Comparison of ENCODE assay signal across 16 cellular contexts in the genomic region with DNA sequence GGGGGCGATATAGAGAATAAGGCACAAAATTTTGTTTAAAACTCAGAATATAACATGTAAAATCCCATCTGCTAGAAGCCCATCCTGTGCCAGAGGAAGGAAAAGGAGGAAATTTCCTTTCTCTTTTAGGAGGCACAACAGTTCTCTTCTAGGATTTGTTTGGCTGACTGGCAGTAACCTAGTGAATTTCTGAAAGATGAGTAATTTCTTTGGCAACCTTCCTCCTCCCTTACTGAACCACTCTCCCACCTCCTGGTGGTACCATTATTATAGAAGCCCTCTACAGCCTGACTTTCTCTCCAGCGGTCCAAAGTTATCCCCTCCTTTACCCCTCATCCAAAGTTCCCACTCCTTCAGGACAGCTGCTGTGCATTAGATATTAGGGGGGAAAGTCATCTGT. TPM values are rescaled to one million over a fixed set of nuclear protein-coding genes. Genes with fewer than 3 reads are reported as not detected.
DNase-seq lines count a peak whose midpoint lies in the region; ATAC-seq and TF ChIP-seq lines count a peak whose summit lies in the region.
"Had no signal": no experiment of that assay in that cellular context is flagged by ENCODE, and none has a peak within 500 bp of the region (broad histone marks: within the 10 kb centered on the region; RNA-seq: fewer than 3 reads in every experiment).

No MANE protein-coding gene starts in this region.

- no peak overlapping the region for H3K18ac ChIP-seq in mesenchymal stem cell (ENCODE audit: low read depth in 1 of 2, low read length in 2 of 2)

- H4K91ac ChIP-seq in mesenchymal stem cell (ENCODE audit: low read length) = no peak overlapping the region

- H3K9me3 ChIP-seq in Karpas-422 (ENCODE audit: low read length) (no peaks in the 10 kb centered on the region), mesenchymal stem cell (ENCODE audit: control insufficient read depth, low read length) (no peaks in the 10 kb centered on the region)
- H3K9me3 ChIP-seq: esophagus squamous epithelium had no signal

- H3K4me1 ChIP-seq in Karpas-422 (ENCODE audit: low read length) = no peaks in the 10 kb centered on the region
- H3K4me1 ChIP-seq in mesenchymal stem cell (ENCODE audit: control insufficient read depth, insufficient read depth, low read depth, low read length) = peaks cover 6% of the 10 kb centered on the region
- H3K4me1 ChIP-seq: esophagus squamous epithelium had no signal

- H3K9ac ChIP-seq in Karpas-422 (ENCODE audit: low read length) (no peak overlapping the region), mesenchymal stem cell (ENCODE audit: low read length) (peak overlapping the region; percentile 45)

- TF ChIP-seq CTCF in cardiac fibroblast (IDR thresholded peaks at IDR 0.05; ENCODE audit: low read depth, low read length) = peak; percentile 10
- TF ChIP-seq CTCF in GM10248 (IDR thresholded peaks at IDR 0.05; ENCODE audit: control extremely low read depth, extremely low read depth, low read depth, missing control alignments) = no peak

- H2BK5ac ChIP-seq in mesenchymal stem cell (ENCODE audit: low read depth, low read length, poor library complexity, severe bottlenecking) = no peak overlapping the region

- H3K14ac ChIP-seq in mesenchymal stem cell (ENCODE audit: low read length in 2 of 2) = no peak overlapping the region

- H3K23ac ChIP-seq in mesenchymal stem cell (ENCODE audit: low read length in 2 of 2) = no peak overlapping the region

- H2BK15ac ChIP-seq in mesenchymal stem cell (ENCODE audit: low read depth, poor library complexity, severe bottlenecking) = no peak overlapping the region

- no peaks in the 10 kb centered on the region for H4K20me1 ChIP-seq in Karpas-422 (ENCODE audit: insufficient read depth, low read depth, low read length)

- no peaks in the 10 kb centered on the region for H3K9me2 ChIP-seq in Karpas-422 (replicated peaks; ENCODE audit: insufficient read depth, low read length)

- no peak overlapping the region for H3K27ac ChIP-seq in Karpas-422 (ENCODE audit: low read length)
- peak overlapping the region; percentile 26 for H3K27ac ChIP-seq in mesenchymal stem cell (ENCODE audit: low read length, poor library complexity, severe bottlenecking)
- H3K27ac ChIP-seq: esophagus squamous epithelium had no signal

- H3K27me3 ChIP-seq in Karpas-422 (ENCODE audit: low read length) (no peaks in the 10 kb centered on the region), mesenchymal stem cell (ENCODE audit: control insufficient read depth in 1 of 2, insufficient read depth in 1 of 2, low read length in 2 of 2) (no peaks in the 10 kb centered on the region)
- H3K27me3 ChIP-seq: esophagus squamous epithelium had no signal

- no peak overlapping the region for H2AK5ac ChIP-seq in mesenchymal stem cell (ENCODE audit: low read length, severe bottlenecking)

- DNase-seq in AG20443 (ENCODE audit: low spot score) (peak; percentile 43), Karpas-422 (peak; percentile 35), cardiac fibroblast (ENCODE audit: low read depth in 2 of 2) (peak; percentile 62 to 75), mesenchymal stem cell (peak; percentile 38), COR-L47 (lab: John Stamatoyannopoulos, UW) (no peak), GM10248 (ENCODE audit: extremely low spot score) (no peak)
- DNase-seq in activated T-cell treated with anti-CD3 and anti-CD28 coated beads, Interleukin-2, amount 50 U/mL, for 1 hour = no peak
- DNase-seq: activated CD8-positive, alpha-beta memory T cell treated with anti-CD3 and anti-CD28 coated beads, Interleukin-2, amount 50 U/mL, for 4 hours; esophagus squamous epithelium; kidney; NCI-H345; occipital lobe; Right ventricle myocardium superior; stimulated activated CD4-positive, alpha-beta T cell treated with anti-CD3 and anti-CD28 coated beads, Interleukin-1b, Interleukin-23, amount 100 ng/mL, for 48 hours had no signal

- H3K4me3 ChIP-seq in Karpas-422 (ENCODE audit: low read length) = no peak overlapping the region
- H3K4me3 ChIP-seq in cardiac fibroblast (replicated peaks in 1 of 2; ENCODE audit: low read depth in 2 of 2, low read length in 2 of 2) = no peak overlapping the region
- no peak overlapping the region for H3K4me3 ChIP-seq in mesenchymal stem cell (ENCODE audit: insufficient read depth in 1 of 2, low read depth in 1 of 2, low read length in 2 of 2)
- H3K4me3 ChIP-seq: esophagus squamous epithelium had no signal

- ATAC-seq in GM21717 (IDR thresholded peaks at IDR 0.05; ENCODE audit: unreplicated experiment) = no peak
- ATAC-seq: stimulated activated memory B cell treated with anti-CD40 and anti-IgM and Interleukin-4, amounts not matched to agents 10 μg/mL and 1 μg/mL and 100 μg/mL, for 72 hours had no signal

- no peaks in the 10 kb centered on the region for H3K79me2 ChIP-seq in Karpas-422 (ENCODE audit: low read length)

- H2AFZ ChIP-seq in Karpas-422 (ENCODE audit: low read length) = no peak overlapping the region
- H2AFZ ChIP-seq in mesenchymal stem cell (ENCODE audit: low read depth, low read length) = no peak overlapping the region

- no peak overlapping the region for H3K4me2 ChIP-seq in Karpas-422 (ENCODE audit: low read depth, low read length, poor library complexity, severe bottlenecking)
- H3K4me2 ChIP-seq in mesenchymal stem cell (ENCODE audit: low read length, poor library complexity, severe bottlenecking) = no peak overlapping the region

- peaks cover 2% of the 10 kb centered on the region for H3K79me1 ChIP-seq in mesenchymal stem cell (replicated peaks; ENCODE audit: low read length, poor library complexity, severe bottlenecking)

- CTCF ChIA-PET in GM10248 (lab: Yijun Ruan, JAX) = interaction anchor here (1.1 to 3.8 kb wide), 4 partner anchors 9 to 174 kb away, joined by 3 to 46 read pairs (median 4); no protein-coding TSS in a partner anchor

- WGBS in mesenchymal stem cell = no CpG with 5 or more reads among the region's 2 CpGs

- no peaks in the 10 kb centered on the region for H3K36me3 ChIP-seq in Karpas-422 (ENCODE audit: insufficient read depth, low read length)
- H3K36me3 ChIP-seq in mesenchymal stem cell (ENCODE audit: control insufficient read depth in 1 of 2, insufficient read depth in 2 of 2, low read depth in 1 of 2, low read length in 2 of 2) = peaks cover 3 to 45% of the 10 kb centered on the region in 2 experiments

- H3K4ac ChIP-seq in mesenchymal stem cell (ENCODE audit: low read depth in 1 of 2, low read length in 2 of 2) = no peak overlapping the region

- no peak overlapping the region for H2BK120ac ChIP-seq in mesenchymal stem cell (ENCODE audit: low read depth, low read length)

- H4K8ac ChIP-seq in mesenchymal stem cell (ENCODE audit: low read length) = no peak overlapping the region

- POLR2A ChIA-PET in GM10248 (lab: Yijun Ruan, JAX) = no interaction called here

- H2BK12ac ChIP-seq in mesenchymal stem cell (ENCODE audit: low read length in 2 of 2) = no peak overlapping the region

RNA-seq across cellular contexts. Expression of gene MOCS2, which starts 18.3 kb away (rescaled TPM):
- 12.6 and 25.0 TPM in 2 replicates for total RNA-seq in Karpas-422 (2014; rRNA removed; shearing (Covaris generic); ENCODE audit: low replicate concordance)
- polyA plus RNA-seq in mesenchymal stem cell (2013, experiment 1 of 2) = 38.0 TPM
- polyA plus RNA-seq in mesenchymal stem cell (2013, experiment 2 of 2) = 38.0 TPM

Comparison
In these comparisons a context has a peak if more than half of its experiments do, and no peak if none do; other contexts are left out.
1. DNase-seq: peak in AG20443 (single experiment), Karpas-422 (single experiment), cardiac fibroblast (2 of 2) and mesenchymal stem cell (single experiment); none in activated T-cell treated with anti-CD3 and anti-CD28 coated beads, Interleukin-2, amount 50 U/mL, for 1 hour (single experiment), COR-L47 (single experiment) and GM10248 (single experiment).